In the genomic region with DNA sequence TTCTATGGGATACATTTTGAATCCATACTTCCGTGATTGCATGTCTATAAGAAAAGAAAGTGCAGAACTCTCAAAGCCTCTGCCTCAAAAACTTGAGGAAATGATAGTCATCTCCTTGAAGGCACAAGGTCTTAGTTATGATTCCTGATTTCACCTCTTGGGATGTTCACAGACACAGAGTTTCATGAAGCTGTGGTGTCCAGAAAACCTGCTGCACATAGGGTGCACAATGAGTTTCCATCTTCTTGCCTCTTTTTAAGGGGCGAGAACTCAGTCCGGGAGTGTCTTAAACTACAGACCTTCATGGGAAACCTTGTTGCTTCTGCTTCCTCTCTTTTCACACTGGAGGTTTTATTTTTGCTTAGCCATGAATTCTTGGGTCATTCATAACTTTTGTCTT, we compare ENCODE assay signal across 8 cellular contexts. TPM values are rescaled to one million over a fixed set of nuclear protein-coding genes. Genes with fewer than 3 reads are reported as not detected.
"Had no signal": no experiment of that assay in that cellular context is flagged by ENCODE, and none has a peak within 500 bp of the region (broad histone marks: within the 10 kb centered on the region; RNA-seq: fewer than 3 reads in every experiment).

No MANE protein-coding gene starts in this region.

RNA-seq across cellular contexts. Expression of a gene that starts 4.0 kb away (rescaled TPM):
- total RNA-seq: activated B cell treated with CpG ODN at 0.5 μM for 24 hours had no signal

RNA-seq across cellular contexts. Expression of a gene that starts 36.5 kb away (rescaled TPM):
- total RNA-seq: activated B cell treated with CpG ODN at 0.5 μM for 24 hours; activated CD4-positive, alpha-beta T cell treated with anti-CD3 and anti-CD28 coated beads, Interleukin-2, amount 10 ng/mL, durations not matched to agents 24 days and 14 days; activated CD8-positive, alpha-beta memory T cell treated with anti-CD3 and anti-CD28 coated beads for 36 hours; activated CD8-positive, alpha-beta T cell treated with anti-CD3 and anti-CD28 coated beads for 36 hours; activated naive CD4-positive, alpha-beta T cell treated with anti-CD3 and anti-CD28 coated beads, Interleukin-2, amount 50 U/mL, for 72 hours; activated naive CD8-positive, alpha-beta T cell treated with anti-CD3 and anti-CD28 coated beads for 36 hours; activated T-helper 1 cell treated with anti-CD3 and anti-CD28 coated beads, Interleukin-12 subunit alpha, Interleukin-12 subunit beta, Interleukin-2, Interleukin-4 antibody, amounts not matched to agents 30 ng/mL and 10 ng/mL and 1 ng/mL, durations not matched to agents 14 hours and 24 hours and 36 hours; activated T-helper 17 cell treated with anti-CD3 and anti-CD28 coated beads, Interleukin-2, amount 50 U/mL, for 72 hours had no signal
